26 cellular contexts compared by ENCODE assay signal in genomic region chr7:29893351-29894005, GRCh38.
"Had no signal": no experiment of that assay in that cellular context is flagged by ENCODE, and none has a peak within 500 bp of the region (broad histone marks: within the 10 kb centered on the region; RNA-seq: fewer than 3 reads in every experiment).

No MANE protein-coding gene starts in this region.

- H3K4me3 ChIP-seq: coronary artery, dorsolateral prefrontal cortex, gastrocnemius medialis had no signal

- ATAC-seq: activated CD4-positive, CD25-positive, alpha-beta regulatory T cell treated with anti-CD3 and anti-CD28 coated beads, Interleukin-2, amount 50 U/mL, for 24 hours; activated CD8-positive, alpha-beta T cell treated with anti-CD3 and anti-CD28 coated beads for 36 hours; activated T-cell treated with anti-CD3 and anti-CD28 coated beads, Interleukin-2, amount 50 U/mL, for 4 hours; activated T-helper 17 cell treated with anti-CD3 and anti-CD28 coated beads, Interleukin-2, amount 50 U/mL, for 72 hours; esophagus mucosa; foreskin keratinocyte; gastrocnemius medialis; T-helper 17 cell had no signal

- H3K27me3 ChIP-seq: brain microvascular endothelial cell, dorsolateral prefrontal cortex, gastrocnemius medialis had no signal

- H3K36me3 ChIP-seq: brain microvascular endothelial cell, WERI-Rb-1 had no signal

- DNase-seq: activated B cell treated with CpG ODN at 0.5 μM for 24 hours; activated CD4-positive, alpha-beta T cell treated with anti-CD3 and anti-CD28 coated beads for 48 hours; activated CD4-positive, alpha-beta T cell treated with anti-CD3 and anti-CD28 coated beads, Interleukin-2, amount 50 U/mL, for 1 hour; activated CD4-positive, alpha-beta T cell treated with anti-CD3 and anti-CD28 coated beads, Interleukin-2, amount 50 U/mL, for 48 hours; activated CD8-positive, alpha-beta memory T cell treated with anti-CD3 and anti-CD28 coated beads for 24 hours; activated CD8-positive, alpha-beta T cell treated with anti-CD3 and anti-CD28 coated beads for 36 hours; activated effector memory CD4-positive, alpha-beta T cell treated with Interleukin-2 at 50 U/mL for 16 hours; activated gamma-delta T cell treated with Interleukin-2 at 50 U/mL for 16 hours; activated naive CD4-positive, alpha-beta T cell treated with anti-CD3 and anti-CD28 coated beads, Interleukin-2, amount 50 U/mL, for 16 hours; activated naive CD4-positive, alpha-beta T cell treated with Interleukin-2 at 50 U/mL for 16 hours; activated T-cell treated with anti-CD3 and anti-CD28 coated beads, Interleukin-2, amount 50 U/mL, for 4 hours; amniotic stem cell; brain microvascular endothelial cell; dorsolateral prefrontal cortex; effector memory CD4-positive, alpha-beta T cell; endodermal cell; foreskin keratinocyte; gastrocnemius medialis; T-helper 1 cell; T-helper 17 cell; T1000; WERI-Rb-1 had no signal

- H3K4me1 ChIP-seq: foreskin keratinocyte, gastrocnemius medialis had no signal

- H3K9me3 ChIP-seq: gastrocnemius medialis had no signal

- H3K27ac ChIP-seq: brain microvascular endothelial cell, coronary artery, dorsolateral prefrontal cortex, foreskin keratinocyte, gastrocnemius medialis, WERI-Rb-1 had no signal
